ENCODE assay signal across 29 cellular contexts in the genomic region with DNA sequence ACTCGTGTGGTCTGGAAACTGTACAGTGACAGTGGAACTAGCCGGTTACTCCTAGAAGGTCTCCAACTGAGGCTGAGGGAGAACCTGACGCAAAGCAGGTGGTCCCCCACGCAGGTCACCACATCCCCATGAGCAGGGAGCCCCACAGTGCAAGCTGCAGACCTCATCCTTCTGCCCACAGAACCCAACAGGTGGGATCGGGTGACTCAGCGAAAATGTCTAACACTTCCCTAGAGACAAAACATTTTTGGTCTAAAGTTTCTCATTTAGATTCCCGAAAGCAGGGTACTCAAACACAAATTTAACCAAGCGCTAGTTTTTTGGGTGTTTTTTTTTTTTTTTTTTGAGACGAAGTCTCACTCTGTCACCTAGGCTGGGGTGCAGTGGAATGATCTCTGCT.
"Had no signal": no experiment of that assay in that cellular context is flagged by ENCODE, and none has a peak within 500 bp of the region (broad histone marks: within the 10 kb centered on the region; RNA-seq: fewer than 3 reads in every experiment).

No MANE protein-coding gene starts in this region.

- H3K36me3 Mint-ChIP-seq: activated naive CD4-positive, alpha-beta T cell treated with anti-CD3 and anti-CD28 coated beads, Interleukin-2, amount 10 ng/mL, durations not matched to agents 7 days and 5 days; activated naive CD4-positive, alpha-beta T cell treated with anti-CD3 and anti-CD28 coated beads, Interleukin-2, amount 50 U/mL, for 72 hours; activated naive CD8-positive, alpha-beta T cell treated with anti-CD3 and anti-CD28 coated beads, Interleukin-2, amount 10 ng/mL, durations not matched to agents 7 days and 5 days had no signal

- H3K4me1 Mint-ChIP-seq: activated CD4-positive, alpha-beta memory T cell treated with anti-CD3 and anti-CD28 coated beads, Interleukin-2, amount 10 ng/mL, durations not matched to agents 7 days and 5 days; activated naive CD4-positive, alpha-beta T cell treated with anti-CD3 and anti-CD28 coated beads, Interleukin-2, amount 10 ng/mL, durations not matched to agents 7 days and 5 days; activated naive CD8-positive, alpha-beta T cell treated with anti-CD3 and anti-CD28 coated beads, Interleukin-2, amount 10 ng/mL, durations not matched to agents 7 days and 5 days; brain; WTC11 had no signal

- ATAC-seq: activated naive CD4-positive, alpha-beta T cell treated with anti-CD3 and anti-CD28 coated beads, Interleukin-2, amount 50 U/mL, for 72 hours; activated T-cell treated with anti-CD3 and anti-CD28 coated beads, Interleukin-2, amount 50 U/mL, for 72 hours; esophagus mucosa had no signal

- H3K27me3 ChIP-seq: ascending aorta, breast epithelium, cardiac muscle cell, colonic mucosa had no signal

- H3K9me3 Mint-ChIP-seq: activated CD4-positive, alpha-beta memory T cell treated with anti-CD3 and anti-CD28 coated beads, Interleukin-2, amount 10 ng/mL, durations not matched to agents 7 days and 5 days; activated CD4-positive, alpha-beta T cell treated with anti-CD3 and anti-CD28 coated beads, Interleukin-2, amount 10 ng/mL, durations not matched to agents 7 days and 5 days; activated naive CD4-positive, alpha-beta T cell treated with anti-CD3 and anti-CD28 coated beads, Interleukin-2, amount 10 ng/mL, durations not matched to agents 7 days and 5 days; activated naive CD4-positive, alpha-beta T cell treated with anti-CD3 and anti-CD28 coated beads, Interleukin-2, amount 50 U/mL, for 72 hours; activated naive CD8-positive, alpha-beta T cell treated with anti-CD3 and anti-CD28 coated beads, Interleukin-2, amount 10 ng/mL, durations not matched to agents 7 days and 5 days; activated T-cell treated with anti-CD3 and anti-CD28 coated beads, Interleukin-2, amount 50 U/mL, for 24 hours; activated T-cell treated with anti-CD3 and anti-CD28 coated beads, Interleukin-2, amount 50 U/mL, for 72 hours; brain; WTC11 had no signal

- DNase-seq: activated CD4-positive, alpha-beta memory T cell treated with anti-CD3 and anti-CD28 coated beads, Interleukin-2, amount 10 ng/mL, durations not matched to agents 7 days and 5 days; activated CD4-positive, alpha-beta T cell treated with anti-CD3 and anti-CD28 coated beads for 1 hour; activated CD4-positive, alpha-beta T cell treated with anti-CD3 and anti-CD28 coated beads for 4 hours; activated CD4-positive, alpha-beta T cell treated with anti-CD3 and anti-CD28 coated beads, Interleukin-2, amount 10 ng/mL, durations not matched to agents 7 days and 5 days; activated CD4-positive, alpha-beta T cell treated with anti-CD3 and anti-CD28 coated beads, Interleukin-2, amount 50 U/mL, for 4 hours; activated CD8-positive, alpha-beta memory T cell treated with anti-CD3 and anti-CD28 coated beads, Interleukin-2, amount 50 U/mL, for 48 hours; activated gamma-delta T cell; activated naive CD4-positive, alpha-beta T cell; activated naive CD4-positive, alpha-beta T cell treated with anti-CD3 and anti-CD28 coated beads, Interleukin-2, amount 10 ng/mL, durations not matched to agents 7 days and 5 days; activated naive CD8-positive, alpha-beta T cell treated with anti-CD3 and anti-CD28 coated beads, Interleukin-2, amount 10 ng/mL, durations not matched to agents 7 days and 5 days; activated T-cell treated with anti-CD3 and anti-CD28 coated beads for 4 hours; activated T-cell treated with anti-CD3 and anti-CD28 coated beads, Interleukin-2, amount 50 U/mL, for 24 hours; central memory CD4-positive, alpha-beta T cell; cerebellar nuclear complex; colonic mucosa; effector CD8-positive, alpha-beta T cell; foreskin fibroblast; head of caudate nucleus; hypothalamus had no signal

- H3K4me1 ChIP-seq: ascending aorta, breast epithelium, colonic mucosa had no signal

- H3K4me3 Mint-ChIP-seq: activated CD4-positive, alpha-beta memory T cell treated with anti-CD3 and anti-CD28 coated beads, Interleukin-2, amount 10 ng/mL, durations not matched to agents 7 days and 5 days; activated CD4-positive, alpha-beta T cell treated with anti-CD3 and anti-CD28 coated beads, Interleukin-2, amount 10 ng/mL, durations not matched to agents 7 days and 5 days; activated naive CD4-positive, alpha-beta T cell treated with anti-CD3 and anti-CD28 coated beads, Interleukin-2, amount 10 ng/mL, durations not matched to agents 7 days and 5 days; activated naive CD8-positive, alpha-beta T cell treated with anti-CD3 and anti-CD28 coated beads, Interleukin-2, amount 10 ng/mL, durations not matched to agents 7 days and 5 days; activated T-cell treated with anti-CD3 and anti-CD28 coated beads, Interleukin-2, amount 50 U/mL, for 24 hours; activated T-cell treated with anti-CD3 and anti-CD28 coated beads, Interleukin-2, amount 50 U/mL, for 72 hours; brain; WTC11 had no signal

- H3K27me3 Mint-ChIP-seq: activated CD4-positive, alpha-beta memory T cell treated with anti-CD3 and anti-CD28 coated beads, Interleukin-2, amount 10 ng/mL, durations not matched to agents 7 days and 5 days; activated CD4-positive, alpha-beta T cell treated with anti-CD3 and anti-CD28 coated beads, Interleukin-2, amount 10 ng/mL, durations not matched to agents 7 days and 5 days; brain had no signal

- FAIRE-seq: frontal cortex had no signal

- H3K27ac Mint-ChIP-seq: activated CD4-positive, alpha-beta memory T cell treated with anti-CD3 and anti-CD28 coated beads, Interleukin-2, amount 10 ng/mL, durations not matched to agents 7 days and 5 days; activated CD4-positive, alpha-beta T cell treated with anti-CD3 and anti-CD28 coated beads, Interleukin-2, amount 10 ng/mL, durations not matched to agents 7 days and 5 days; activated naive CD4-positive, alpha-beta T cell treated with anti-CD3 and anti-CD28 coated beads, Interleukin-2, amount 10 ng/mL, durations not matched to agents 7 days and 5 days; activated naive CD4-positive, alpha-beta T cell treated with anti-CD3 and anti-CD28 coated beads, Interleukin-2, amount 50 U/mL, for 72 hours; activated naive CD8-positive, alpha-beta T cell treated with anti-CD3 and anti-CD28 coated beads, Interleukin-2, amount 10 ng/mL, durations not matched to agents 7 days and 5 days; activated T-cell treated with anti-CD3 and anti-CD28 coated beads, Interleukin-2, amount 50 U/mL, for 24 hours; activated T-cell treated with anti-CD3 and anti-CD28 coated beads, Interleukin-2, amount 50 U/mL, for 72 hours; WTC11 had no signal

- H3K4me3 ChIP-seq: ascending aorta, breast epithelium, cardiac muscle cell, colonic mucosa had no signal

- H3K36me3 ChIP-seq: breast epithelium had no signal

- H3K27ac ChIP-seq: ascending aorta, breast epithelium, cardiac muscle cell, colonic mucosa, VCaP had no signal

- H3K9me3 ChIP-seq: ascending aorta, breast epithelium, colonic mucosa had no signal
